1 cellular context compared by ENCODE assay signal in the genomic region with DNA sequence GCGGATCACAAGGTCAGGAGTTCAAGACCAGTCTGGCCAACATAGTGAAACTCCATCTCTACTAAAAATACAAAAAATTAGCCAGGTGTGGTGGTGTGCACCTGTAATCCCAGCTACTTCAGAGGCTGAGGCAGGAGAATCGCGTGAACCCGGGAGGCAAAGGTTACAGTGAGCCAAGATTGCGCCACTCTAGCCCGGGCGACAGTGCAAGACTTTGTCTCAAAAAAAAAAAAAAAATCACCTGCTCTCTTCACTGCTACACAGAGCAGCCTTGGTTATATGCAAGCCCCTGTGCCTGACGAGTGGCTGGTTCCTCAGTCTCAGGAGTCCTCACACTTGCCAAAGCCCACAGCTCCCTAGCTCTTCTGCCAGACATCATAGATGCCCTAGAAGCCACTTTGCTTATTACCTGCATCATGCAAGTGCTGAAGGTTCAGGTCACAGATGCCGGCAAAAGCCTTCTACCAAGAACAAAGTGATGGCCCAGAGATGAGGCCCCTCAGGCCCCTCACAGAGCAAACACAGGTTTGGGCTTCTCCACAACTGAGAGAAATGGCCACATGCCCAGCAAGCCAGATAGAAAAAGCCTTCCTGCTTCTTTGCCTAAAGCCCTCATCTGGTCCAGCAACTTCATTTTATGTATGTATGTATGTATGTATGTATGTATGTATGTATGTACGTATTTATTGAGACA.
A peak's percentile ranks its signal among the peaks of the same experiment; 100 is the strongest.
TF ChIP-seq lines count a peak whose summit lies in the region.

No MANE protein-coding gene starts in this region.

TF ChIP-seq in HepG2, 621 proteins besides CTCF, POLR2A, EP300 and RAD21 (continued from another document and continues in another):
- no peak for TF ChIP-seq ZBTB4 (CRISPR knock-in tag; IDR thresholded peaks at IDR 0.05; ENCODE audit: borderline replicate concordance)
- TF ChIP-seq ZNF687 (CRISPR knock-in tag; IDR thresholded peaks at IDR 0.05): no peak
- TF ChIP-seq ISX (CRISPR knock-in tag; conservative IDR thresholded peaks at IDR 0.05): no peak
- no peak for TF ChIP-seq SAFB2 (CRISPR knock-in tag; IDR thresholded peaks at IDR 0.05; ENCODE audit: borderline replicate concordance, low read depth)
- TF ChIP-seq, protein P1, sequence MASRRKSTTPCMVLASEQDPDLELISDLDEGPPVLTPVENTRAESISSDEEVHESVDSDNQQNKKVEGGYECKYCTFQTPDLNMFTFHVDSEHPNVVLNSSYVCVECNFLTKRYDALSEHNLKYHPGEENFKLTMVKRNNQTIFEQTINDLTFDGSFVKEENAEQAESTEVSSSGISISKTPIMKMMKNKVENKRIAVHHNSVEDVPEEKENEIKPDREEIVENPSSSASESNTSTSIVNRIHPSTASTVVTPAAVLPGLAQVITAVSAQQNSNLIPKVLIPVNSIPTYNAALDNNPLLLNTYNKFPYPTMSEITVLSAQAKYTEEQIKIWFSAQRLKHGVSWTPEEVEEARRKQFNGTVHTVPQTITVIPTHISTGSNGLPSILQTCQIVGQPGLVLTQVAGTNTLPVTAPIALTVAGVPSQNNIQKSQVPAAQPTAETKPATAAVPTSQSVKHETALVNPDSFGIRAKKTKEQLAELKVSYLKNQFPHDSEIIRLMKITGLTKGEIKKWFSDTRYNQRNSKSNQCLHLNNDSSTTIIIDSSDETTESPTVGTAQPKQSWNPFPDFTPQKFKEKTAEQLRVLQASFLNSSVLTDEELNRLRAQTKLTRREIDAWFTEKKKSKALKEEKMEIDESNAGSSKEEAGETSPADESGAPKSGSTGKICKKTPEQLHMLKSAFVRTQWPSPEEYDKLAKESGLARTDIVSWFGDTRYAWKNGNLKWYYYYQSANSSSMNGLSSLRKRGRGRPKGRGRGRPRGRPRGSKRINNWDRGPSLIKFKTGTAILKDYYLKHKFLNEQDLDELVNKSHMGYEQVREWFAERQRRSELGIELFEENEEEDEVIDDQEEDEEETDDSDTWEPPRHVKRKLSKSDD (CRISPR knock-in tag; IDR thresholded peaks at IDR 0.05; ENCODE audit: low read depth): no peak
- TF ChIP-seq KAT2B (IDR thresholded peaks at IDR 0.05; ENCODE audit: borderline replicate concordance, low read depth, low read length): no peak
- no peak for TF ChIP-seq SRSF4 (IDR thresholded peaks at IDR 0.05; ENCODE audit: low read depth, low read length, poor library complexity, severe bottlenecking)
- TF ChIP-seq ZNF136 (CRISPR knock-in tag; IDR thresholded peaks at IDR 0.05; ENCODE audit: low read depth): no peak
- peak; percentile 49; the same call in 1 of the 2 replicates for TF ChIP-seq ZNF350 (CRISPR knock-in tag; IDR thresholded peaks at IDR 0.05; ENCODE audit: borderline replicate concordance, low read depth)
- no peak for TF ChIP-seq MYNN (CRISPR knock-in tag; IDR thresholded peaks at IDR 0.05; ENCODE audit: low read depth)
- TF ChIP-seq TCF12 (IDR thresholded peaks at IDR 0.05): no peak
- TF ChIP-seq TCF12 (CRISPR knock-in tag; IDR thresholded peaks at IDR 0.05): no peak
- TF ChIP-seq E2F1 (CRISPR knock-in tag; IDR thresholded peaks at IDR 0.05): no peak
- TF ChIP-seq ZKSCAN1 (IDR thresholded peaks at IDR 0.05; ENCODE audit: low read length): no peak
- TF ChIP-seq ZNF121 (CRISPR knock-in tag; IDR thresholded peaks at IDR 0.05): no peak
- TF ChIP-seq ZNF292 (CRISPR knock-in tag; IDR thresholded peaks at IDR 0.05; ENCODE audit: borderline replicate concordance, low read depth): peak; percentile 28; the same call in 1 of the 2 replicates
- no peak for TF ChIP-seq ZBTB8A (CRISPR knock-in tag; IDR thresholded peaks at IDR 0.05; ENCODE audit: borderline replicate concordance, low read depth)
- TF ChIP-seq ASH2L (IDR thresholded peaks at IDR 0.05; ENCODE audit: insufficient read length, low read depth, low read length): no peak
- no peak for TF ChIP-seq ZNF331 (CRISPR knock-in tag; IDR thresholded peaks at IDR 0.05)
- TF ChIP-seq ZNF672 (CRISPR knock-in tag; IDR thresholded peaks at IDR 0.05): no peak
- TF ChIP-seq ETV6 (CRISPR knock-in tag; conservative IDR thresholded peaks at IDR 0.05): no peak
- TF ChIP-seq ZNF615 (CRISPR knock-in tag; IDR thresholded peaks at IDR 0.05; ENCODE audit: borderline replicate concordance): no peak
- no peak for TF ChIP-seq CREB1 (IDR thresholded peaks at IDR 0.05)
- TF ChIP-seq CREB1 (CRISPR knock-in tag; IDR thresholded peaks at IDR 0.05): no peak
- no peak for TF ChIP-seq ZNF570 (CRISPR knock-in tag; IDR thresholded peaks at IDR 0.05; ENCODE audit: borderline replicate concordance)
- TF ChIP-seq ZNF891 (CRISPR knock-in tag; IDR thresholded peaks at IDR 0.05): no peak
- TF ChIP-seq, protein P2, sequence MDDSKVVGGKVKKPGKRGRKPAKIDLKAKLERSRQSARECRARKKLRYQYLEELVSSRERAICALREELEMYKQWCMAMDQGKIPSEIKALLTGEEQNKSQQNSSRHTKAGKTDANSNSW (CRISPR knock-in tag; IDR thresholded peaks at IDR 0.05; ENCODE audit: borderline replicate concordance): no peak
- TF ChIP-seq DRAP1 (CRISPR knock-in tag; IDR thresholded peaks at IDR 0.05): no peak
- no peak for TF ChIP-seq ZNF768 (CRISPR knock-in tag; IDR thresholded peaks at IDR 0.05)
- TF ChIP-seq, protein P3, sequence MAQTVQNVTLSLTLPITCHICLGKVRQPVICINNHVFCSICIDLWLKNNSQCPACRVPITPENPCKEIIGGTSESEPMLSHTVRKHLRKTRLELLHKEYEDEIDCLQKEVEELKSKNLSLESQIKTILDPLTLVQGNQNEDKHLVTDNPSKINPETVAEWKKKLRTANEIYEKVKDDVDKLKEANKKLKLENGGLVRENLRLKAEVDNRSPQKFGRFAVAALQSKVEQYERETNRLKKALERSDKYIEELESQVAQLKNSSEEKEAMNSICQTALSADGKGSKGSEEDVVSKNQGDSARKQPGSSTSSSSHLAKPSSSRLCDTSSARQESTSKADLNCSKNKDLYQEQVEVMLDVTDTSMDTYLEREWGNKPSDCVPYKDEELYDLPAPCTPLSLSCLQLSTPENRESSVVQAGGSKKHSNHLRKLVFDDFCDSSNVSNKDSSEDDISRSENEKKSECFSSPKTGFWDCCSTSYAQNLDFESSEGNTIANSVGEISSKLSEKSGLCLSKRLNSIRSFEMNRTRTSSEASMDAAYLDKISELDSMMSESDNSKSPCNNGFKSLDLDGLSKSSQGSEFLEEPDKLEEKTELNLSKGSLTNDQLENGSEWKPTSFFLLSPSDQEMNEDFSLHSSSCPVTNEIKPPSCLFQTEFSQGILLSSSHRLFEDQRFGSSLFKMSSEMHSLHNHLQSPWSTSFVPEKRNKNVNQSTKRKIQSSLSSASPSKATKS (CRISPR knock-in tag; IDR thresholded peaks at IDR 0.05): no peak
- TF ChIP-seq IKZF5 (CRISPR knock-in tag; IDR thresholded peaks at IDR 0.05): peak; percentile 26; the same call in 1 of the 2 replicates
- TF ChIP-seq NR0B2 (CRISPR knock-in tag; IDR thresholded peaks at IDR 0.05): no peak
- TF ChIP-seq ZNF549 (CRISPR knock-in tag; IDR thresholded peaks at IDR 0.05): no peak
- peak; percentile 22 to 31; a peak in 1 of 4 replicates for TF ChIP-seq NR2F1 (CRISPR knock-in tag; IDR thresholded peaks at IDR 0.05)
- TF ChIP-seq MTA1 (CRISPR knock-in tag; IDR thresholded peaks at IDR 0.05; ENCODE audit: borderline replicate concordance): no peak
- TF ChIP-seq, protein P4, sequence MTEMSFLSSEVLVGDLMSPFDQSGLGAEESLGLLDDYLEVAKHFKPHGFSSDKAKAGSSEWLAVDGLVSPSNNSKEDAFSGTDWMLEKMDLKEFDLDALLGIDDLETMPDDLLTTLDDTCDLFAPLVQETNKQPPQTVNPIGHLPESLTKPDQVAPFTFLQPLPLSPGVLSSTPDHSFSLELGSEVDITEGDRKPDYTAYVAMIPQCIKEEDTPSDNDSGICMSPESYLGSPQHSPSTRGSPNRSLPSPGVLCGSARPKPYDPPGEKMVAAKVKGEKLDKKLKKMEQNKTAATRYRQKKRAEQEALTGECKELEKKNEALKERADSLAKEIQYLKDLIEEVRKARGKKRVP (CRISPR knock-in tag; IDR thresholded peaks at IDR 0.05): 0 out of 4 replicates have a peak, but pooled peaks of 1 of the 2 experiments have one; percentile 13
- TF ChIP-seq NRL (CRISPR knock-in tag; IDR thresholded peaks at IDR 0.05; ENCODE audit: borderline replicate concordance): no peak
- no peak for TF ChIP-seq HNRNPH1 (optimal IDR thresholded peaks at IDR 0.05; ENCODE audit: low read depth, low read length)
- TF ChIP-seq NFIB (CRISPR knock-in tag; IDR thresholded peaks at IDR 0.05; ENCODE audit: borderline replicate concordance): no peak
